ENCODE assay signal across 30 cellular contexts in the genomic region with DNA sequence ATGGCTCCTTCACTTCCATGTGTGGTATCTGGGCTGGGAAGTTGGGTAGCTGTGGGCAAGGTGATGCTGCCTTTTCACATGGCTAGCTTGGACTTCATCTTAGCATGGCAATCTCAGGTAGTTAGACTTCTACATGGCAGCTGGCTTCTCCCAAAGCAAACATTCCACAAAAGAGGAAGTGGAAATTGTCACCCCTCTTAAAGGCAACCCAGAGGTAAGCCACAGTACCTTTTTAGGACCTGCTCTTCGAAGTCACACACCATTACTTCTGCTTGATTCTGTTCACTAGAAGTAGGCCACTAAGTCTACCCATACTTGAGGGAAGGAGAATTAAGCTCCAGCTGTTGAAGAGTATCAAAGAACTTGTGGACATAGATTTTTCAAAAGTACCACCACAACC.
"Had no signal": no experiment of that assay in that cellular context is flagged by ENCODE, and none has a peak within 500 bp of the region (broad histone marks: within the 10 kb centered on the region; RNA-seq: fewer than 3 reads in every experiment).

No MANE protein-coding gene starts in this region.

- H3K36me3 Mint-ChIP-seq: activated naive CD8-positive, alpha-beta T cell treated with anti-CD3 and anti-CD28 coated beads for 36 hours; type B pancreatic cell had no signal

- H3K4me3 Mint-ChIP-seq: activated CD4-positive, alpha-beta memory T cell treated with anti-CD3 and anti-CD28 coated beads for 36 hours; activated CD4-positive, alpha-beta T cell treated with anti-CD3 and anti-CD28 coated beads, Interleukin-2, amount 10 ng/mL, durations not matched to agents 24 days and 14 days; activated naive CD4-positive, alpha-beta T cell treated with anti-CD3 and anti-CD28 coated beads for 36 hours; activated naive CD8-positive, alpha-beta T cell treated with anti-CD3 and anti-CD28 coated beads for 36 hours; activated T-helper 1 cell treated with anti-CD3 and anti-CD28 coated beads, Interleukin-12 subunit alpha, Interleukin-12 subunit beta, Interleukin-2, Interleukin-4 antibody, amounts not matched to agents 30 ng/mL and 10 ng/mL and 1 ng/mL, durations not matched to agents 14 hours and 24 hours and 36 hours; brain; effector memory CD8-positive, alpha-beta T cell; nephron; type B pancreatic cell had no signal

- ATAC-seq: activated CD4-positive, CD25-positive, alpha-beta regulatory T cell treated with anti-CD3 and anti-CD28 coated beads, Interleukin-2, amount 50 U/mL, for 24 hours; effector memory CD8-positive, alpha-beta T cell; gastrocnemius medialis; right cardiac atrium; stimulated activated naive CD8-positive, alpha-beta T cell treated with anti-CD3 and anti-CD28 coated beads, Interleukin-15, Interleukin-2, amounts not matched to agents 100 U/mL and 50 U/mL, for 24 hours had no signal

- H3K4me1 Mint-ChIP-seq: activated naive CD8-positive, alpha-beta T cell treated with anti-CD3 and anti-CD28 coated beads for 36 hours; brain; nephron had no signal

- H3K4me3 ChIP-seq: adrenal gland, gastrocnemius medialis, hepatocyte, left ventricle myocardium inferior, lung, spleen, testis, uterus had no signal

- H3K9me3 Mint-ChIP-seq: type B pancreatic cell had no signal

- H3K27me3 Mint-ChIP-seq: activated naive CD8-positive, alpha-beta T cell treated with anti-CD3 and anti-CD28 coated beads for 36 hours; brain; type B pancreatic cell had no signal

- DNase-seq: activated CD4-positive, alpha-beta memory T cell treated with anti-CD3 and anti-CD28 coated beads for 36 hours; activated CD4-positive, alpha-beta T cell treated with anti-CD3 and anti-CD28 coated beads, Interleukin-2, amount 10 ng/mL, durations not matched to agents 24 days and 14 days; activated CD8-positive, alpha-beta memory T cell treated with anti-CD3 and anti-CD28 coated beads, Interleukin-2, amount 50 U/mL, for 4 hours; activated effector memory CD4-positive, alpha-beta T cell treated with anti-CD3 and anti-CD28 coated beads, Interleukin-2, amount 50 U/mL, for 16 hours; activated naive CD4-positive, alpha-beta T cell treated with anti-CD3 and anti-CD28 coated beads for 36 hours; activated naive CD8-positive, alpha-beta T cell treated with anti-CD3 and anti-CD28 coated beads for 36 hours; activated T-cell treated with anti-CD3 and anti-CD28 coated beads, Interleukin-2, amount 50 U/mL, for 1 hour; adrenal gland; aorta; cortex of kidney; effector memory CD8-positive, alpha-beta T cell; erythroblast; gastrocnemius medialis; islet precursor cell; left ventricle myocardium inferior; posterior cingulate gyrus; right cardiac atrium; spleen; stimulated activated naive CD8-positive, alpha-beta T cell treated with anti-CD3 and anti-CD28 coated beads, Interleukin-15, Interleukin-2, amounts not matched to agents 100 U/mL and 50 U/mL, for 24 hours; T-helper 9 cell; testis; uterus; WERI-Rb-1 had no signal

- H3K27ac Mint-ChIP-seq: activated CD4-positive, alpha-beta memory T cell treated with anti-CD3 and anti-CD28 coated beads for 36 hours; activated CD4-positive, alpha-beta T cell treated with anti-CD3 and anti-CD28 coated beads, Interleukin-2, amount 10 ng/mL, durations not matched to agents 24 days and 14 days; activated naive CD4-positive, alpha-beta T cell treated with anti-CD3 and anti-CD28 coated beads for 36 hours; activated naive CD8-positive, alpha-beta T cell treated with anti-CD3 and anti-CD28 coated beads for 36 hours; activated T-helper 1 cell treated with anti-CD3 and anti-CD28 coated beads, Interleukin-12 subunit alpha, Interleukin-12 subunit beta, Interleukin-2, Interleukin-4 antibody, amounts not matched to agents 30 ng/mL and 10 ng/mL and 1 ng/mL, durations not matched to agents 14 hours and 24 hours and 36 hours; brain; effector memory CD8-positive, alpha-beta T cell; nephron; type B pancreatic cell had no signal
